1 cellular context compared by ENCODE assay signal in genomic region chr4:54276633-54277426, GRCh38.
TF ChIP-seq lines count a peak whose summit lies in the region.

No MANE protein-coding gene starts in this region.

TF ChIP-seq in SK-N-SH, 30 proteins besides CTCF, POLR2A, EP300 and RAD21 (continued from another document):
- TF ChIP-seq IRF3 (IDR thresholded peaks at IDR 0.05; ENCODE audit: low read depth, low read length), result no peak
- no peak for TF ChIP-seq FOXJ3 (CRISPR knock-in tag; IDR thresholded peaks at IDR 0.05)
